Comparison of ENCODE assay signal across 8 cellular contexts in genomic region chr3:48765376-48765775, GRCh38. TPM values are rescaled to one million over a fixed set of nuclear protein-coding genes. Genes with fewer than 3 reads are reported as not detected.
DNase-seq lines count a peak whose midpoint lies in the region; ATAC-seq, FAIRE-seq and TF ChIP-seq lines count a peak whose summit lies in the region.
"Had no signal": no experiment of that assay in that cellular context is flagged by ENCODE, and none has a peak within 500 bp of the region (broad histone marks: within the 10 kb centered on the region; RNA-seq: fewer than 3 reads in every experiment).

No MANE protein-coding gene starts in this region.

- peaks cover 2% of the 10 kb centered on the region for H3K27me3 Mint-ChIP-seq in neural progenitor cell (ENCODE audit: insufficient read depth, low read depth)

- H3K27ac Mint-ChIP-seq in neural progenitor cell: no peak overlapping the region

- no peak for ATAC-seq in GM21515 (IDR thresholded peaks at IDR 0.05; ENCODE audit: unreplicated experiment)
- ATAC-seq in HG03565 (IDR thresholded peaks at IDR 0.05; ENCODE audit: unreplicated experiment): no peak

- H3K36me3 Mint-ChIP-seq in neural progenitor cell: peaks cover 5% of the 10 kb centered on the region

- no peaks in the 10 kb centered on the region for H3K79me2 ChIP-seq in neural progenitor cell (ENCODE audit: low read depth)

- FAIRE-seq in G401.6 (lab: Jason Lieb, UNC): peak; percentile 8

- H3K27ac ChIP-seq in neural progenitor cell: no peak overlapping the region
- H3K27ac ChIP-seq: Peyer's patch had no signal

- H3K4me3 ChIP-seq in neural progenitor cell: no peak overlapping the region
- H3K4me3 ChIP-seq: Peyer's patch had no signal

- no peak overlapping the region for H3K4me2 ChIP-seq in neural progenitor cell

- peaks cover 7% of the 10 kb centered on the region for H3K4me1 Mint-ChIP-seq in neural progenitor cell

- no peak overlapping the region for H3K9ac ChIP-seq in neural progenitor cell

- no peaks in the 10 kb centered on the region for H3K27me3 ChIP-seq in neural progenitor cell
- H3K27me3 ChIP-seq: Peyer's patch had no signal

- TF ChIP-seq CTCF in neural progenitor cell (IDR thresholded peaks at IDR 0.05): peak; percentile 19

- H4K20me1 ChIP-seq in neural progenitor cell (ENCODE audit: low read depth): no peaks in the 10 kb centered on the region

- DNase-seq in LoVo (ENCODE audit: low spot score) (peak; percentile 34), cerebellum (ENCODE audit: low spot score) (peak; percentile 47), neural progenitor cell (ENCODE audit: low spot score) (no peak)
- no peak for DNase-seq in stimulated activated CD4-positive, alpha-beta T cell treated with anti-CD3 and anti-CD28 coated beads, Interleukin-15, amount 100 ng/mL, for 24 hours

- H3K36me3 ChIP-seq in neural progenitor cell: no peaks in the 10 kb centered on the region

- H2AFZ ChIP-seq in neural progenitor cell (replicated peaks): no peak overlapping the region

- no peaks in the 10 kb centered on the region for H3K4me1 ChIP-seq in neural progenitor cell
- H3K4me1 ChIP-seq: Peyer's patch had no signal

- H3K9me3 ChIP-seq in neural progenitor cell (ENCODE audit: low read depth): no peaks in the 10 kb centered on the region
- H3K9me3 ChIP-seq: Peyer's patch had no signal

- H3F3A ChIP-seq in neural progenitor cell (ENCODE audit: low read depth): no peaks in the 10 kb centered on the region

- H3K9me3 Mint-ChIP-seq in neural progenitor cell: no peaks in the 10 kb centered on the region

- H3K4me3 Mint-ChIP-seq in neural progenitor cell: no peak overlapping the region

RNA-seq across cellular contexts. Expression of gene IP6K2, which starts 48.4 kb away (rescaled TPM):
- total RNA-seq in cerebellum (122 TPM), neural progenitor cell (ENCODE audit: low replicate concordance) (130 and 186 TPM in 2 replicates)

Comparison
In these comparisons a context has a peak if more than half of its experiments do, and no peak if none do; other contexts are left out.
1. DNase-seq: peak in LoVo (single experiment) and cerebellum (single experiment); none in neural progenitor cell (single experiment) and stimulated activated CD4-positive, alpha-beta T cell treated with anti-CD3 and anti-CD28 coated beads, Interleukin-15, amount 100 ng/mL, for 24 hours (single experiment).